In genomic region chrX:109710181-109710580, GRCh38 we compare ENCODE assay signal across 26 cellular contexts. TPM values are rescaled to one million over a fixed set of nuclear protein-coding genes. Genes with fewer than 3 reads are reported as not detected.
DNase-seq lines count a peak whose midpoint lies in the region; ATAC-seq and TF ChIP-seq lines count a peak whose summit lies in the region.
"Had no signal": no experiment of that assay in that cellular context is flagged by ENCODE, and none has a peak within 500 bp of the region (broad histone marks: within the 10 kb centered on the region; RNA-seq: fewer than 3 reads in every experiment).

No MANE protein-coding gene starts in this region.

- H3K4me2 ChIP-seq in neural progenitor cell, result no peak overlapping the region

- POLR2A ChIA-PET in activated CD4-positive, alpha-beta T cell treated with anti-CD3 and anti-CD28 coated beads for 36 hours (lab: Charles Lee), result no interaction called here
- POLR2A ChIA-PET in activated CD4-positive, alpha-beta T cell treated with anti-CD3 and anti-CD28 coated beads, Interleukin-2, amount 10 ng/mL, durations not matched to agents 7 days and 5 days (lab: Charles Lee), result no interaction called here
- POLR2A ChIA-PET in T-cell (lab: Charles Lee), result no interaction called here

- H3K9me3 Mint-ChIP-seq in activated CD4-positive, alpha-beta T cell treated with anti-CD3 and anti-CD28 coated beads for 36 hours (ENCODE audit: low read depth), result no peaks in the 10 kb centered on the region
- H3K9me3 Mint-ChIP-seq in activated CD4-positive, alpha-beta T cell treated with anti-CD3 and anti-CD28 coated beads, Interleukin-2, amount 10 ng/mL, durations not matched to agents 7 days and 5 days, result no peaks in the 10 kb centered on the region
- H3K9me3 Mint-ChIP-seq in HFFc6 (no peaks in the 10 kb centered on the region), neural progenitor cell (peaks cover 3% of the 10 kb centered on the region), T-cell (no peaks in the 10 kb centered on the region)
- no peaks in the 10 kb centered on the region for H3K9me3 Mint-ChIP-seq in activated naive CD8-positive, alpha-beta T cell treated with anti-CD3 and anti-CD28 coated beads for 36 hours
- H3K9me3 Mint-ChIP-seq: activated T-helper 2 cell treated with anti-CD3 and anti-CD28 coated beads, Interferon-gamma antibody, Interleukin-2, Interleukin-4, amounts not matched to agents 10 μg/mL and 5 μg/mL and 100 μg/mL, durations not matched to agents 14 hours and 24 hours and 36 hours; stimulated activated memory B cell treated with anti-CD40 and anti-IgM and Interleukin-4, amounts not matched to agents 10 μg/mL and 1 μg/mL and 100 μg/mL, for 72 hours had no signal

- H3K4me3 ChIP-seq in neural progenitor cell, result no peak overlapping the region
- H3K4me3 ChIP-seq: A549, BLaER1, body of pancreas, heart left ventricle, ovary, suprapubic skin had no signal

- no peak for DNase-seq in activated CD4-positive, alpha-beta T cell treated with anti-CD3 and anti-CD28 coated beads for 36 hours
- no peak for DNase-seq in activated CD4-positive, alpha-beta T cell treated with anti-CD3 and anti-CD28 coated beads, Interleukin-2, amount 10 ng/mL, durations not matched to agents 7 days and 5 days
- DNase-seq in HFFc6 (no peak), neural progenitor cell (ENCODE audit: low spot score) (no peak), T-cell (no peak), midbrain (lab: John Stamatoyannopoulos, UW) (no peak)
- no peak for DNase-seq in activated naive CD8-positive, alpha-beta T cell treated with anti-CD3 and anti-CD28 coated beads for 36 hours
- DNase-seq: body of pancreas; effector CD4-positive, alpha-beta T cell; foreskin fibroblast; GOT3; heart left ventricle; Karpas-422; NCI-H1694; ovary; retina; SHP77 treated with DMSO at 0.1 percent for 48 hours; spleen; stimulated activated CD4-positive, alpha-beta T cell treated with anti-CD3 and anti-CD28 coated beads, Interleukin-2, amount 100 ng/mL, for 48 hours; T-helper 1 cell had no signal

- no peaks in the 10 kb centered on the region for H3K36me3 ChIP-seq in neural progenitor cell
- H3K36me3 ChIP-seq: heart left ventricle, ovary, spleen, suprapubic skin had no signal

- H4K20me1 ChIP-seq in neural progenitor cell (ENCODE audit: low read depth), result no peaks in the 10 kb centered on the region

- peaks cover 62% of the 10 kb centered on the region for H3K4me1 Mint-ChIP-seq in activated CD4-positive, alpha-beta T cell treated with anti-CD3 and anti-CD28 coated beads for 36 hours
- peaks cover 47% of the 10 kb centered on the region for H3K4me1 Mint-ChIP-seq in activated CD4-positive, alpha-beta T cell treated with anti-CD3 and anti-CD28 coated beads, Interleukin-2, amount 10 ng/mL, durations not matched to agents 7 days and 5 days
- H3K4me1 Mint-ChIP-seq in HFFc6 (ENCODE audit: low read depth) (peaks cover 52% of the 10 kb centered on the region), neural progenitor cell (peaks cover 41% of the 10 kb centered on the region), T-cell (peaks cover 31 to 54% (median 41%) of the 10 kb centered on the region in 3 donors)
- peaks cover 41% of the 10 kb centered on the region for H3K4me1 Mint-ChIP-seq in activated naive CD8-positive, alpha-beta T cell treated with anti-CD3 and anti-CD28 coated beads for 36 hours

- peaks cover 8% of the 10 kb centered on the region for H3K36me3 Mint-ChIP-seq in activated CD4-positive, alpha-beta T cell treated with anti-CD3 and anti-CD28 coated beads for 36 hours (ENCODE audit: low read depth)
- H3K36me3 Mint-ChIP-seq in activated CD4-positive, alpha-beta T cell treated with anti-CD3 and anti-CD28 coated beads, Interleukin-2, amount 10 ng/mL, durations not matched to agents 7 days and 5 days (ENCODE audit: low read depth), result peaks cover 6% of the 10 kb centered on the region
- H3K36me3 Mint-ChIP-seq in HFFc6 (ENCODE audit: low read depth), result no peaks in the 10 kb centered on the region; the same call in 1 of the 2 replicates
- peaks cover under 1% of the 10 kb centered on the region for H3K36me3 Mint-ChIP-seq in activated naive CD8-positive, alpha-beta T cell treated with anti-CD3 and anti-CD28 coated beads for 36 hours
- peaks cover 23% of the 10 kb centered on the region for H3K36me3 Mint-ChIP-seq in neural progenitor cell
- H3K36me3 Mint-ChIP-seq in T-cell, result no peaks in the 10 kb centered on the region
- H3K36me3 Mint-ChIP-seq: stimulated activated memory B cell treated with anti-CD40 and anti-IgM and Interleukin-4, amounts not matched to agents 10 μg/mL and 1 μg/mL and 100 μg/mL, for 72 hours had no signal

- H3K27me3 ChIP-seq in neural progenitor cell, result no peaks in the 10 kb centered on the region
- H3K27me3 ChIP-seq: body of pancreas, ovary, spleen, suprapubic skin had no signal

- peak overlapping the region; percentile 42 for H3K27ac Mint-ChIP-seq in activated CD4-positive, alpha-beta T cell treated with anti-CD3 and anti-CD28 coated beads for 36 hours
- H3K27ac Mint-ChIP-seq in activated CD4-positive, alpha-beta T cell treated with anti-CD3 and anti-CD28 coated beads, Interleukin-2, amount 10 ng/mL, durations not matched to agents 7 days and 5 days, result no peak overlapping the region
- H3K27ac Mint-ChIP-seq in HFFc6 (peak overlapping the region; percentile 83), neural progenitor cell (peak overlapping the region; percentile 57), T-cell (no peak overlapping the region)
- peak overlapping the region; percentile 83 for H3K27ac Mint-ChIP-seq in activated naive CD8-positive, alpha-beta T cell treated with anti-CD3 and anti-CD28 coated beads for 36 hours
- H3K27ac Mint-ChIP-seq: activated T-helper 2 cell treated with anti-CD3 and anti-CD28 coated beads, Interferon-gamma antibody, Interleukin-2, Interleukin-4, amounts not matched to agents 10 μg/mL and 5 μg/mL and 100 μg/mL, durations not matched to agents 14 hours and 24 hours and 36 hours; stimulated activated memory B cell treated with anti-CD40 and anti-IgM and Interleukin-4, amounts not matched to agents 10 μg/mL and 1 μg/mL and 100 μg/mL, for 72 hours had no signal

- TF ChIP-seq CTCF in HFFc6 (IDR thresholded peaks at IDR 0.05), result no peak
- TF ChIP-seq CTCF in neural progenitor cell (IDR thresholded peaks at IDR 0.05), result no peak

- no peak overlapping the region for H2AFZ ChIP-seq in neural progenitor cell (replicated peaks)

- peaks cover 3% of the 10 kb centered on the region for H3K4me1 ChIP-seq in neural progenitor cell
- H3K4me1 ChIP-seq: body of pancreas had no signal

- intact Hi-C loops in activated CD4-positive, alpha-beta T cell treated with anti-CD3 and anti-CD28 coated beads for 36 hours (cut with DNase I, micrococcal nuclease), result no loop called here

- peaks cover 34% of the 10 kb centered on the region for H3K79me2 ChIP-seq in neural progenitor cell (ENCODE audit: low read depth)

- no peaks in the 10 kb centered on the region for H3F3A ChIP-seq in neural progenitor cell (ENCODE audit: low read depth)

- no peak for ATAC-seq in activated CD4-positive, alpha-beta T cell treated with anti-CD3 and anti-CD28 coated beads for 36 hours
- ATAC-seq in T-cell (replicated peaks in 1 of 4) (no peak), GM21825 (IDR thresholded peaks at IDR 0.05; ENCODE audit: unreplicated experiment) (no peak)
- ATAC-seq: A549; body of pancreas; heart left ventricle; stimulated activated memory B cell treated with anti-CD40 and anti-IgM and Interleukin-4, amounts not matched to agents 10 μg/mL and 1 μg/mL and 100 μg/mL, for 72 hours had no signal

- CTCF ChIA-PET in activated CD4-positive, alpha-beta T cell treated with anti-CD3 and anti-CD28 coated beads for 36 hours (lab: Charles Lee), result interaction anchor here (1.1 to 2.3 kb wide), 3 partner anchors 9 to 147 kb away, joined by 4 to 15 read pairs (median 6); no protein-coding TSS in a partner anchor
- CTCF ChIA-PET in activated CD4-positive, alpha-beta T cell treated with anti-CD3 and anti-CD28 coated beads, Interleukin-2, amount 10 ng/mL, durations not matched to agents 7 days and 5 days (lab: Charles Lee), result interaction anchor here (1.4 kb wide), 1 partner anchor 146 kb away, joined by 3 read pairs; no protein-coding TSS in a partner anchor
- CTCF ChIA-PET in T-cell (lab: Charles Lee), result interaction anchor here in 1 of 2 donors (6.6 kb wide), 1 partner anchor 145 kb away, joined by 110 read pairs; no protein-coding TSS in a partner anchor

- no peak overlapping the region for H3K4me3 Mint-ChIP-seq in activated CD4-positive, alpha-beta T cell treated with anti-CD3 and anti-CD28 coated beads for 36 hours
- no peak overlapping the region for H3K4me3 Mint-ChIP-seq in activated CD4-positive, alpha-beta T cell treated with anti-CD3 and anti-CD28 coated beads, Interleukin-2, amount 10 ng/mL, durations not matched to agents 7 days and 5 days
- no peak overlapping the region for H3K4me3 Mint-ChIP-seq in HFFc6
- no peak overlapping the region for H3K4me3 Mint-ChIP-seq in activated naive CD8-positive, alpha-beta T cell treated with anti-CD3 and anti-CD28 coated beads for 36 hours
- no peak overlapping the region for H3K4me3 Mint-ChIP-seq in neural progenitor cell
- no peak overlapping the region for H3K4me3 Mint-ChIP-seq in T-cell
- H3K4me3 Mint-ChIP-seq: stimulated activated memory B cell treated with anti-CD40 and anti-IgM and Interleukin-4, amounts not matched to agents 10 μg/mL and 1 μg/mL and 100 μg/mL, for 72 hours had no signal

- no peak overlapping the region for H3K27ac ChIP-seq in neural progenitor cell
- H3K27ac ChIP-seq: BLaER1, body of pancreas, ovary, suprapubic skin had no signal

- H3K9ac ChIP-seq in neural progenitor cell, result no peak overlapping the region
- H3K9ac ChIP-seq: BLaER1 had no signal

- H3K27me3 Mint-ChIP-seq in activated CD4-positive, alpha-beta T cell treated with anti-CD3 and anti-CD28 coated beads for 36 hours, result no peaks in the 10 kb centered on the region
- H3K27me3 Mint-ChIP-seq in activated CD4-positive, alpha-beta T cell treated with anti-CD3 and anti-CD28 coated beads, Interleukin-2, amount 10 ng/mL, durations not matched to agents 7 days and 5 days, result no peaks in the 10 kb centered on the region
- H3K27me3 Mint-ChIP-seq in HFFc6 (ENCODE audit: insufficient read depth) (no peaks in the 10 kb centered on the region), neural progenitor cell (ENCODE audit: insufficient read depth, low read depth) (no peaks in the 10 kb centered on the region), T-cell (peaks cover 0 to 4% of the 10 kb centered on the region in 2 donors)
- no peaks in the 10 kb centered on the region for H3K27me3 Mint-ChIP-seq in activated naive CD8-positive, alpha-beta T cell treated with anti-CD3 and anti-CD28 coated beads for 36 hours
- H3K27me3 Mint-ChIP-seq: stimulated activated memory B cell treated with anti-CD40 and anti-IgM and Interleukin-4, amounts not matched to agents 10 μg/mL and 1 μg/mL and 100 μg/mL, for 72 hours had no signal

- H3K9me3 ChIP-seq in neural progenitor cell (ENCODE audit: low read depth), result no peaks in the 10 kb centered on the region
- H3K9me3 ChIP-seq: A549, BLaER1, body of pancreas, heart left ventricle, ovary, spleen, suprapubic skin had no signal

RNA-seq across cellular contexts. Expression of gene ACSL4, which starts 22.9 kb away (rescaled TPM):
- 10 to 100 TPM; 44.0 to 64.5 TPM for total RNA-seq in activated CD4-positive, alpha-beta T cell treated with anti-CD3 and anti-CD28 coated beads for 36 hours
- 10 to 100 TPM; 34.5 to 40.4 TPM for total RNA-seq in activated CD4-positive, alpha-beta T cell treated with anti-CD3 and anti-CD28 coated beads, Interleukin-2, amount 10 ng/mL, durations not matched to agents 7 days and 5 days
- 100 to 1,000 TPM in 2 of 6 experiments, 10 to 100 TPM in 4; 84.2 to 117 (median 92.3) TPM for total RNA-seq in HFFc6 (2021; fragmentation: NEBNext Ultra II Directional; extraction: Animal tissue kit (Norgen Biotek cat#: 25700))
- 10 to 100 TPM; 63.2 to 68.1 TPM for total RNA-seq in activated naive CD8-positive, alpha-beta T cell treated with anti-CD3 and anti-CD28 coated beads for 36 hours
- 53.6 and 87.3 TPM in 2 replicates for total RNA-seq in neural progenitor cell (ENCODE audit: low replicate concordance)
- total RNA-seq in T-cell, result 10 to 100 TPM; 16.0 to 27.3 (median 17.1) TPM

Comparison
In these comparisons a context has a peak if more than half of its experiments do, and no peak if none do; other contexts are left out.
1. H3K27ac Mint-ChIP-seq: peak in activated CD4-positive, alpha-beta T cell treated with anti-CD3 and anti-CD28 coated beads for 36 hours (single experiment), HFFc6 (single experiment), activated naive CD8-positive, alpha-beta T cell treated with anti-CD3 and anti-CD28 coated beads for 36 hours (single experiment) and neural progenitor cell (single experiment); none in activated CD4-positive, alpha-beta T cell treated with anti-CD3 and anti-CD28 coated beads, Interleukin-2, amount 10 ng/mL, durations not matched to agents 7 days and 5 days (single experiment) and T-cell (0 of 2).